In the genomic region with DNA sequence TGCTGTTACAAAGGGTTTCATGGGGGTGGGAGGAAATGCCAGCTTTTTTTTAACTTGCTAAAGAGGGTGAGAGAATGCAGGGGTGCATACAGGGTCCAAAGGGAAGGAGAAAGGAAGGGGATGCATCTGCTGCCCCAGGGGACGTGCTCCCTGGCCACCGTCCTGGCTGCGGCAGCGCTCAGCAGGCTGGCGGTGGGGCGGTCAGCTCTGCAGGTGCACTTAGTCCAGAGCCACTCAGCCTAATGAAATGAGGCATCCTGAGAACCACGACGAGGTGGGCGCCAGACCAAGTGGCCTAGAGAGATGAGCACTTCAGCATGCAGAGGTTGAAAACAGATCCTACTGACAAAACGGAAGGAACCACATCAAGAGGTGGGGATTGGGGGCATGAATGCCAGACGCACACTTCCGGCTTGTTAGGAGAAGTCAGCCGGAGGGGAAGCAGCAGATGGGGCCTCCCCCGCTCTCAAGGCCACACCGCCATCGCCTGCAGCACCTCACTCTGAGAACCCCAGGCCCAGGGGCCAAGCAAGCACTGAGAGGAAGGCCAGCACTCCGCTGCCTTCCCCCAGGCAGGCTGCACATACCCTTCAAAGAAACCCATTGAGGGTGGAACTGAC, we compare ENCODE assay signal across 10 cellular contexts.
DNase-seq lines count a peak whose midpoint lies in the region; ATAC-seq, FAIRE-seq and TF ChIP-seq lines count a peak whose summit lies in the region.
"Had no signal": no experiment of that assay in that cellular context is flagged by ENCODE, and none has a peak within 500 bp of the region (broad histone marks: within the 10 kb centered on the region; RNA-seq: fewer than 3 reads in every experiment).

No MANE protein-coding gene starts in this region.

- TF ChIP-seq POLR2A in GM12878 (IDR thresholded peaks at IDR 0.05; ENCODE audit: low read depth, low read length) = peak; percentile 86

- peak; percentile 69 for ATAC-seq in GM18868 (IDR thresholded peaks at IDR 0.05; ENCODE audit: unreplicated experiment)
- peak; percentile 90 for ATAC-seq in GM12878
- ATAC-seq in foreskin keratinocyte = no peak
- ATAC-seq in HG03521 (IDR thresholded peaks at IDR 0.05; ENCODE audit: unreplicated experiment) = no peak

- no peak for TF ChIP-seq RAD21 in GM12878 (IDR thresholded peaks at IDR 0.05; ENCODE audit: insufficient read depth, low read depth, low read length)

- peaks cover 7% of the 10 kb centered on the region; the same call in 1 of the 2 replicates for H3K4me1 ChIP-seq in GM12878 (ENCODE audit: control insufficient read depth, insufficient read depth, low read length)
- peaks cover 4% of the 10 kb centered on the region for H3K4me1 ChIP-seq in foreskin keratinocyte

- 0 out of 2 replicates have a peak overlapping the region, but pooled peaks have one; percentile 25 for H3K9ac ChIP-seq in GM12878 (ENCODE audit: control insufficient read depth, insufficient read depth, low read length)

- no peaks in the 10 kb centered on the region for H3K9me3 ChIP-seq in GM12878 (replicated peaks; ENCODE audit: control insufficient read depth, insufficient read depth, low read length)
- H3K9me3 ChIP-seq: thoracic aorta had no signal

- no peak for TF ChIP-seq CTCF in GM12878 (IDR thresholded peaks at IDR 0.05 in 2 of 3, conservative IDR thresholded peaks at IDR 0.05 in 1 of 3; ENCODE audit: control insufficient read depth in 2 of 3, extremely low read depth in 1 of 3, insufficient read depth in 1 of 3, low read depth in 3 of 3, low read length in 3 of 3)
- no peak for TF ChIP-seq CTCF in foreskin keratinocyte (conservative IDR thresholded peaks at IDR 0.05)

- POLR2A ChIA-PET in GM12878 (lab: Charles Lee) = no interaction called here

- peaks cover 0 to 7% of the 10 kb centered on the region in 2 experiments; a peak in 3 of 4 replicates for H3K36me3 ChIP-seq in GM12878 (ENCODE audit: control insufficient read depth in 2 of 2, insufficient read depth in 2 of 2, low read length in 1 of 2)

- WGBS in GM12878 (ENCODE audit: insufficient coverage, insufficient replicate concordance, low lambda C conversion rate, missing lambda C conversion rate) = 69% methylated on average over 17 of the region's 17 CpGs

- peak overlapping the region; percentile 54 for H3K4me2 ChIP-seq in GM12878 (ENCODE audit: control insufficient read depth, insufficient read depth)

- no TSS peak for BruUV-seq in GM12878 (replicated peaks; lab: Mats Ljungman, UMichigan)

- no peak for FAIRE-seq in GM12878 (lab: Jason Lieb, UNC)

- peak overlapping the region; percentile 88 for H2AFZ ChIP-seq in GM12878 (ENCODE audit: control insufficient read depth, low read depth, low read length)

- intact Hi-C loops in GM12878 (cut with micrococcal nuclease; ENCODE audit: unreplicated experiment) = no loop called here

- SMC1A ChIA-PET in GM12878 (lab: Charles Lee; ENCODE audit: uncharacterized antibody, unreplicated experiment) = no interaction called here

- H3K27me3 ChIP-seq in GM12878 (replicated peaks in 1 of 2; ENCODE audit: control insufficient read depth in 2 of 2, insufficient read depth in 2 of 2, low read length in 1 of 2) (no peaks in the 10 kb centered on the region), foreskin keratinocyte (no peaks in the 10 kb centered on the region)

- no peaks in the 10 kb centered on the region for H4K20me1 ChIP-seq in GM12878 (ENCODE audit: control insufficient read depth, insufficient read depth)

- no peak for TF ChIP-seq EP300 in GM12878 (IDR thresholded peaks at IDR 0.05; ENCODE audit: borderline replicate concordance in 1 of 2, control insufficient read depth in 1 of 2, low read depth in 2 of 2, low read length in 2 of 2)

- no peaks in the 10 kb centered on the region for H3K79me2 ChIP-seq in GM12878 (ENCODE audit: control insufficient read depth, insufficient read depth, low read length)

- CTCF ChIA-PET in GM12878 (lab: Yijun Ruan, JAX) = no interaction called here

- in situ Hi-C loops in GM12878 (cut with MboI) = no loop called here

- H3K27ac ChIP-seq in GM12878 (ENCODE audit: control insufficient read depth, insufficient read depth) = peak overlapping the region; percentile 35
- H3K27ac ChIP-seq in foreskin keratinocyte = no peak overlapping the region
- H3K27ac ChIP-seq: thoracic aorta had no signal

- RAD21 ChIA-PET in GM12878 (lab: Charles Lee; ENCODE audit: unreplicated experiment) = no interaction called here

- DNase-seq in SK-N-DZ (ENCODE audit: low spot score) = peak; percentile 85
- DNase-seq in GM12878 (ENCODE audit: low read depth, low spot score) = peak; percentile 25
- DNase-seq in stimulated activated CD8-positive, alpha-beta memory T cell treated with anti-CD3 and anti-CD28 coated beads, Interleukin-15, amount 100 ng/mL, for 1 hour (ENCODE audit: low read depth) = peak; percentile 27
- no peak for DNase-seq in amniotic stem cell (lab: John Stamatoyannopoulos, UW)
- DNase-seq in foreskin keratinocyte = no peak
- DNase-seq in foreskin melanocyte = no peak
- DNase-seq: NCI-H1694 had no signal

- H3K4me3 ChIP-seq in GM12878 = no peak overlapping the region; the same call in 1 of the 2 replicates
- H3K4me3 ChIP-seq: thoracic aorta had no signal

TF ChIP-seq in GM12878, 131 proteins besides CTCF, POLR2A, EP300 and RAD21 (continues in another document):
- TF ChIP-seq MYB (IDR thresholded peaks at IDR 0.05; ENCODE audit: borderline replicate concordance, low read depth, low read length) (no peak), ZNF207 (IDR thresholded peaks at IDR 0.05; ENCODE audit: borderline replicate concordance) (no peak), RFX5 (IDR thresholded peaks at IDR 0.05; ENCODE audit: low read depth, low read length) (no peak), FOXM1 (IDR thresholded peaks at IDR 0.05; ENCODE audit: low read depth, low read length) (no peak), ZBED1 (IDR thresholded peaks at IDR 0.05; ENCODE audit: borderline replicate concordance) (no peak), ASH2L (IDR thresholded peaks at IDR 0.05; ENCODE audit: borderline replicate concordance, low read depth) (no peak), POLR2AphosphoS5 (IDR thresholded peaks at IDR 0.05; ENCODE audit: low read length) (peak; percentile 75), EGR1 (IDR thresholded peaks at IDR 0.05; ENCODE audit: borderline replicate concordance in 1 of 2, low read depth in 2 of 2, low read length in 2 of 2) (peak in 1 of 2 experiments; percentile 75; a peak in 1 of 3 replicates), ESRRA (IDR thresholded peaks at IDR 0.05; ENCODE audit: low read length) (no peak), WRNIP1 (IDR thresholded peaks at IDR 0.05; ENCODE audit: borderline replicate concordance, low read depth, low read length) (no peak)
- TF ChIP-seq, protein P1, sequence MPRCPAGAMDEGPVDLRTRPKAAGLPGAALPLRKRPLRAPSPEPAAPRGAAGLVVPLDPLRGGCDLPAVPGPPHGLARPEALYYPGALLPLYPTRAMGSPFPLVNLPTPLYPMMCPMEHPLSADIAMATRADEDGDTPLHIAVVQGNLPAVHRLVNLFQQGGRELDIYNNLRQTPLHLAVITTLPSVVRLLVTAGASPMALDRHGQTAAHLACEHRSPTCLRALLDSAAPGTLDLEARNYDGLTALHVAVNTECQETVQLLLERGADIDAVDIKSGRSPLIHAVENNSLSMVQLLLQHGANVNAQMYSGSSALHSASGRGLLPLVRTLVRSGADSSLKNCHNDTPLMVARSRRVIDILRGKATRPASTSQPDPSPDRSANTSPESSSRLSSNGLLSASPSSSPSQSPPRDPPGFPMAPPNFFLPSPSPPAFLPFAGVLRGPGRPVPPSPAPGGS (IDR thresholded peaks at IDR 0.05; ENCODE audit: borderline replicate concordance, insufficient read depth, low read depth, low read length, poor library complexity, severe bottlenecking) = no peak
- TF ChIP-seq, protein P2, sequence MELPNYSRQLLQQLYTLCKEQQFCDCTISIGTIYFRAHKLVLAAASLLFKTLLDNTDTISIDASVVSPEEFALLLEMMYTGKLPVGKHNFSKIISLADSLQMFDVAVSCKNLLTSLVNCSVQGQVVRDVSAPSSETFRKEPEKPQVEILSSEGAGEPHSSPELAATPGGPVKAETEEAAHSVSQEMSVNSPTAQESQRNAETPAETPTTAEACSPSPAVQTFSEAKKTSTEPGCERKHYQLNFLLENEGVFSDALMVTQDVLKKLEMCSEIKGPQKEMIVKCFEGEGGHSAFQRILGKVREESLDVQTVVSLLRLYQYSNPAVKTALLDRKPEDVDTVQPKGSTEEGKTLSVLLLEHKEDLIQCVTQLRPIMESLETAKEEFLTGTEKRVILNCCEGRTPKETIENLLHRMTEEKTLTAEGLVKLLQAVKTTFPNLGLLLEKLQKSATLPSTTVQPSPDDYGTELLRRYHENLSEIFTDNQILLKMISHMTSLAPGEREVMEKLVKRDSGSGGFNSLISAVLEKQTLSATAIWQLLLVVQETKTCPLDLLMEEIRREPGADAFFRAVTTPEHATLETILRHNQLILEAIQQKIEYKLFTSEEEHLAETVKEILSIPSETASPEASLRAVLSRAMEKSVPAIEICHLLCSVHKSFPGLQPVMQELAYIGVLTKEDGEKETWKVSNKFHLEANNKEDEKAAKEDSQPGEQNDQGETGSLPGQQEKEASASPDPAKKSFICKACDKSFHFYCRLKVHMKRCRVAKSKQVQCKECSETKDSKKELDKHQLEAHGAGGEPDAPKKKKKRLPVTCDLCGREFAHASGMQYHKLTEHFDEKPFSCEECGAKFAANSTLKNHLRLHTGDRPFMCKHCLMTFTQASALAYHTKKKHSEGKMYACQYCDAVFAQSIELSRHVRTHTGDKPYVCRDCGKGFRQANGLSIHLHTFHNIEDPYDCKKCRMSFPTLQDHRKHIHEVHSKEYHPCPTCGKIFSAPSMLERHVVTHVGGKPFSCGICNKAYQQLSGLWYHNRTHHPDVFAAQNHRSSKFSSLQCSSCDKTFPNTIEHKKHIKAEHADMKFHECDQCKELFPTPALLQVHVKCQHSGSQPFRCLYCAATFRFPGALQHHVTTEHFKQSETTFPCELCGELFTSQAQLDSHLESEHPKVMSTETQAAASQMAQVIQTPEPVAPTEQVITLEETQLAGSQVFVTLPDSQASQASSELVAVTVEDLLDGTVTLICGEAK (IDR thresholded peaks at IDR 0.05; ENCODE audit: borderline replicate concordance) = peak; percentile 97

Comparison
In these comparisons a context has a peak if more than half of its experiments do, and no peak if none do; other contexts are left out.
1. ATAC-seq: peak in GM18868 (single experiment) and GM12878 (single experiment); none in foreskin keratinocyte (single experiment) and HG03521 (single experiment).
2. DNase-seq: peak in SK-N-DZ (single experiment), GM12878 (single experiment) and stimulated activated CD8-positive, alpha-beta memory T cell treated with anti-CD3 and anti-CD28 coated beads, Interleukin-15, amount 100 ng/mL, for 1 hour (single experiment); none in amniotic stem cell (single experiment), foreskin keratinocyte (0 of 2) and foreskin melanocyte (single experiment).